In genomic region chr1:218048828-218049227, GRCh38 we compare ENCODE assay signal across 1 cellular context.
TF ChIP-seq lines count a peak whose summit lies in the region.

No MANE protein-coding gene starts in this region.

TF ChIP-seq in WTC11, 78 proteins besides CTCF, POLR2A, EP300 and RAD21 (continued from another document):
- TF ChIP-seq, protein P1, sequence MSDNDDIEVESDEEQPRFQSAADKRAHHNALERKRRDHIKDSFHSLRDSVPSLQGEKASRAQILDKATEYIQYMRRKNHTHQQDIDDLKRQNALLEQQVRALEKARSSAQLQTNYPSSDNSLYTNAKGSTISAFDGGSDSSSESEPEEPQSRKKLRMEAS (CRISPR knock-in tag; IDR thresholded peaks at IDR 0.05): no peak
- TF ChIP-seq MLX (CRISPR knock-in tag; IDR thresholded peaks at IDR 0.05): no peak
- TF ChIP-seq SOX15 (CRISPR knock-in tag; IDR thresholded peaks at IDR 0.05): no peak
- TF ChIP-seq, protein P2, sequence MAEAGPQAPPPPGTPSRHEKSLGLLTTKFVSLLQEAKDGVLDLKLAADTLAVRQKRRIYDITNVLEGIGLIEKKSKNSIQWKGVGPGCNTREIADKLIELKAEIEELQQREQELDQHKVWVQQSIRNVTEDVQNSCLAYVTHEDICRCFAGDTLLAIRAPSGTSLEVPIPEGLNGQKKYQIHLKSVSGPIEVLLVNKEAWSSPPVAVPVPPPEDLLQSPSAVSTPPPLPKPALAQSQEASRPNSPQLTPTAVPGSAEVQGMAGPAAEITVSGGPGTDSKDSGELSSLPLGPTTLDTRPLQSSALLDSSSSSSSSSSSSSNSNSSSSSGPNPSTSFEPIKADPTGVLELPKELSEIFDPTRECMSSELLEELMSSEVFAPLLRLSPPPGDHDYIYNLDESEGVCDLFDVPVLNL (CRISPR knock-in tag; IDR thresholded peaks at IDR 0.05; ENCODE audit: borderline replicate concordance, low read depth): no peak
- TF ChIP-seq MXD4 (CRISPR knock-in tag; IDR thresholded peaks at IDR 0.05; ENCODE audit: borderline replicate concordance): no peak
